Comparison of ENCODE assay signal across 8 cellular contexts in the genomic region with DNA sequence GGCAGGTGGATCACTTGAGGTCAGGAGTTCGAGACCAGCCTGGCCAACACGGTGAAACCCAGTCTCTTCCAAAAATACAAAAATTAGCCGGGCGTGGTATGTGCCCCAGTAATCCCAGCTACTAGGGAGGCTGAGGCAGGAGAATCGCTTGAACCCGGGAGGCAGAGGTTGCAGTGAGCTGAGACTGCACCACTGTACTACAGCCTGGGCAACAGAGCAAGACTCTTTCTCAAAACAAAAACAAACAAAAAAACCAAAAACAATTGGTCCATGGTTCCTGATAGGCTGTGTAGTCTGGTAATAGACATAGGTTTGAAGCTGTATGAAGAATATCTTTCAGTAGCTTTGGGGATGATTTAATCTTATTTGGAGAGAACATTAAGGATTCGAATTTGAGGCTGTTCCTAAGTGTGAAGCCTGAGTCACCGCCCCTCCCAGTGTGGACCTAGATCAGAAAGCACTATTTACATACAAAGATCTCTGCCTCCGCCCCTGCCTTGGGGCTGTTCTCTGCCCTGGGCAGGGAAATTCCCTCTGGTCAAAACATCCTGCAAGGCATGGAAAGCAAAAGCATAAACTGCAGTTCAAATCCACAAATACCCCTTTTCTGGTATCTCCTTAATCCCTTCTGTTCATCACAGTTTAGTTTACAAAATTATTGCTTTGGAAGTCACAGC.
A peak's percentile ranks its signal among the peaks of the same experiment; 100 is the strongest.
DNase-seq lines count a peak whose midpoint lies in the region; ATAC-seq lines count a peak whose summit lies in the region.

No MANE protein-coding gene starts in this region.

- peak overlapping the region; percentile 84 for H3K27ac Mint-ChIP-seq in T-helper 1 cell treated with Interleukin-12 subunit alpha and Interleukin-12 subunit beta and Interleukin-4 antibody, amounts not matched to agents 30 μg/mL and 1 μg/mL, for 36 hours

- peaks cover 22% of the 10 kb centered on the region for H3K4me1 Mint-ChIP-seq in T-helper 1 cell treated with Interleukin-12 subunit alpha and Interleukin-12 subunit beta and Interleukin-4 antibody, amounts not matched to agents 30 μg/mL and 1 μg/mL, for 36 hours (ENCODE audit: low read depth)

- no peaks in the 10 kb centered on the region for H3K27me3 Mint-ChIP-seq in T-helper 1 cell treated with Interleukin-12 subunit alpha and Interleukin-12 subunit beta and Interleukin-4 antibody, amounts not matched to agents 30 μg/mL and 1 μg/mL, for 36 hours (ENCODE audit: low read depth)

- DNase-seq in activated CD8-positive, alpha-beta memory T cell treated with anti-CD3 and anti-CD28 coated beads, Interleukin-2, amount 50 U/mL, for 24 hours (ENCODE audit: extremely low read depth): peak; percentile 2
- no peak for DNase-seq in activated CD8-positive, alpha-beta memory T cell treated with anti-CD3 and anti-CD28 coated beads, Interleukin-2, amount 50 U/mL, for 4 hours
- peak; percentile 23 for DNase-seq in kidney glomerular epithelial cell (lab: John Stamatoyannopoulos, UW)
- no peak for DNase-seq in NCI-H446 (lab: John Stamatoyannopoulos, UW)
- no peak for DNase-seq in NCI-H187 (lab: John Stamatoyannopoulos, UW)
- DNase-seq in NCI-H748 (lab: John Stamatoyannopoulos, UW; ENCODE audit: unreplicated experiment): no peak

- no peaks in the 10 kb centered on the region for H3K9me3 Mint-ChIP-seq in T-helper 1 cell treated with Interleukin-12 subunit alpha and Interleukin-12 subunit beta and Interleukin-4 antibody, amounts not matched to agents 30 μg/mL and 1 μg/mL, for 36 hours

- peak; percentile 88 for ATAC-seq in HG02884 (IDR thresholded peaks at IDR 0.05; ENCODE audit: unreplicated experiment)

- peak overlapping the region; percentile 28 for H3K4me3 Mint-ChIP-seq in T-helper 1 cell treated with Interleukin-12 subunit alpha and Interleukin-12 subunit beta and Interleukin-4 antibody, amounts not matched to agents 30 μg/mL and 1 μg/mL, for 36 hours

- no peaks in the 10 kb centered on the region for H3K36me3 Mint-ChIP-seq in T-helper 1 cell treated with Interleukin-12 subunit alpha and Interleukin-12 subunit beta and Interleukin-4 antibody, amounts not matched to agents 30 μg/mL and 1 μg/mL, for 36 hours (ENCODE audit: low read depth)

Comparison
In these comparisons a context has a peak if more than half of its experiments do, and no peak if none do; other contexts are left out.
1. DNase-seq: peak in activated CD8-positive, alpha-beta memory T cell treated with anti-CD3 and anti-CD28 coated beads, Interleukin-2, amount 50 U/mL, for 24 hours (single experiment) and kidney glomerular epithelial cell (single experiment); none in activated CD8-positive, alpha-beta memory T cell treated with anti-CD3 and anti-CD28 coated beads, Interleukin-2, amount 50 U/mL, for 4 hours (single experiment), NCI-H446 (0 of 2), NCI-H187 (0 of 2) and NCI-H748 (single experiment).